2 cellular contexts compared by ENCODE assay signal in genomic region chr11:11409224-11409623, GRCh38.
TF ChIP-seq lines count a peak whose summit lies in the region.

No MANE protein-coding gene starts in this region.

TF ChIP-seq in HCT116, 20 proteins besides CTCF, POLR2A, EP300 and RAD21:
- no peak for TF ChIP-seq SRF (IDR thresholded peaks at IDR 0.05; ENCODE audit: low read depth)
- TF ChIP-seq EGR1 (IDR thresholded peaks at IDR 0.05; ENCODE audit: low read depth), result no peak
- TF ChIP-seq EZH2 (IDR thresholded peaks at IDR 0.05), result no peak
- TF ChIP-seq ELF1 (IDR thresholded peaks at IDR 0.05; ENCODE audit: borderline replicate concordance, low read depth), result no peak
- no peak for TF ChIP-seq MAX (IDR thresholded peaks at IDR 0.05)

TF ChIP-seq in GM12878, 131 proteins besides CTCF, POLR2A, EP300 and RAD21:
- TF ChIP-seq RAD51 (IDR thresholded peaks at IDR 0.05) (no peak), ASH2L (IDR thresholded peaks at IDR 0.05; ENCODE audit: borderline replicate concordance, low read depth) (no peak), CHD1 (IDR thresholded peaks at IDR 0.05; ENCODE audit: low read depth, low read length) (no peak), SIN3A (IDR thresholded peaks at IDR 0.05; ENCODE audit: low read depth, low read length) (no peak), ZBTB40 (IDR thresholded peaks at IDR 0.05; ENCODE audit: borderline replicate concordance) (no peak), NFIC (IDR thresholded peaks at IDR 0.05; ENCODE audit: low read depth, low read length) (no peak), MYB (IDR thresholded peaks at IDR 0.05; ENCODE audit: borderline replicate concordance, low read depth, low read length) (no peak), SPI1 (IDR thresholded peaks at IDR 0.05; ENCODE audit: borderline replicate concordance, insufficient read depth, low read depth, low read length) (no peak), POLR2AphosphoS5 (IDR thresholded peaks at IDR 0.05; ENCODE audit: low read length) (no peak)
